Comparison of ENCODE assay signal across 28 cellular contexts in the genomic region with DNA sequence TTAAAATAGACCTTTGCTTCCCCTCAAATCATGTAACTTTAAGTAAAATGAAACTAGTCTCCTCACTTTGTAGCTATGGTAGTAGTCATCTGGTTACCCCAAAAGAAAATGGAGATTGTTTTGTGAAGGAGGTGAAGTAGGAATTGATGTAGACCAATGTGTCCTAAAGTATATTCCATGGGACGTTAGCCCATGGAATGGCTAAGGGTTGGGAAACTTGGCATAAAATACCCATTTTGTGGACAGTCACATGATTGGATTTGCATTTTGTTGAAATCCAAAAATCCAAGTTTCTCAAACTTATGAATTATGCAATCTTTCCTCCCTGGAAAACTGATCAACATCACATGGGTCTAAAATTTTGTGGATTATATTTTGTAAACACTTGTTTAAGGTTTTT.
"Had no signal": no experiment of that assay in that cellular context is flagged by ENCODE, and none has a peak within 500 bp of the region (broad histone marks: within the 10 kb centered on the region; RNA-seq: fewer than 3 reads in every experiment).

No MANE protein-coding gene starts in this region.

- H3K4me1 ChIP-seq: ascending aorta had no signal

- H3K36me3 Mint-ChIP-seq: activated CD4-positive, alpha-beta memory T cell treated with anti-CD3 and anti-CD28 coated beads for 36 hours; activated CD8-positive, alpha-beta memory T cell treated with anti-CD3 and anti-CD28 coated beads, Interleukin-2, amount 10 ng/mL, durations not matched to agents 7 days and 5 days; activated naive CD4-positive, alpha-beta T cell treated with anti-CD3 and anti-CD28 coated beads, Interleukin-2, amount 10 ng/mL, durations not matched to agents 7 days and 5 days; activated naive CD4-positive, alpha-beta T cell treated with anti-CD3 and anti-CD28 coated beads, Interleukin-2, amount 50 U/mL, for 72 hours; activated naive CD8-positive, alpha-beta T cell treated with anti-CD3 and anti-CD28 coated beads, Interleukin-2, amount 10 ng/mL, durations not matched to agents 7 days and 5 days had no signal

- H3K9me3 Mint-ChIP-seq: activated CD4-positive, alpha-beta T cell treated with anti-CD3 and anti-CD28 coated beads, Interleukin-2, amount 10 ng/mL, durations not matched to agents 24 days and 14 days; activated naive CD4-positive, alpha-beta T cell treated with anti-CD3 and anti-CD28 coated beads, Interleukin-2, amount 10 ng/mL, durations not matched to agents 7 days and 5 days; activated naive CD8-positive, alpha-beta T cell treated with anti-CD3 and anti-CD28 coated beads, Interleukin-2, amount 10 ng/mL, durations not matched to agents 7 days and 5 days had no signal

- FAIRE-seq: bronchial epithelial cell, colon, frontal cortex had no signal

- H3K9me3 ChIP-seq: ascending aorta had no signal

- H3K4me3 Mint-ChIP-seq: activated CD4-positive, alpha-beta memory T cell treated with anti-CD3 and anti-CD28 coated beads for 36 hours; activated CD4-positive, alpha-beta T cell treated with anti-CD3 and anti-CD28 coated beads for 36 hours; activated CD4-positive, alpha-beta T cell treated with anti-CD3 and anti-CD28 coated beads, Interleukin-2, amount 10 ng/mL, durations not matched to agents 24 days and 14 days; activated CD8-positive, alpha-beta memory T cell treated with anti-CD3 and anti-CD28 coated beads, Interleukin-2, amount 10 ng/mL, durations not matched to agents 7 days and 5 days; activated CD8-positive, alpha-beta T cell treated with anti-CD3 and anti-CD28 coated beads, Interleukin-2, amount 10 ng/mL, durations not matched to agents 7 days and 5 days; activated naive CD4-positive, alpha-beta T cell treated with anti-CD3 and anti-CD28 coated beads, Interleukin-2, amount 10 ng/mL, durations not matched to agents 7 days and 5 days; activated naive CD8-positive, alpha-beta T cell treated with anti-CD3 and anti-CD28 coated beads, Interleukin-2, amount 10 ng/mL, durations not matched to agents 7 days and 5 days; activated T-helper 1 cell treated with anti-CD3 and anti-CD28 coated beads, Interleukin-12 subunit alpha, Interleukin-12 subunit beta, Interleukin-2, Interleukin-4 antibody, amounts not matched to agents 30 ng/mL and 10 ng/mL and 1 ng/mL, durations not matched to agents 14 hours and 24 hours and 36 hours; endodermal cell had no signal

- H3K27me3 ChIP-seq: ascending aorta, brain microvascular endothelial cell had no signal

- H3K27me3 Mint-ChIP-seq: activated CD4-positive, alpha-beta memory T cell treated with anti-CD3 and anti-CD28 coated beads for 36 hours; activated CD4-positive, alpha-beta T cell treated with anti-CD3 and anti-CD28 coated beads, Interleukin-2, amount 10 ng/mL, durations not matched to agents 24 days and 14 days; activated CD8-positive, alpha-beta memory T cell treated with anti-CD3 and anti-CD28 coated beads, Interleukin-2, amount 10 ng/mL, durations not matched to agents 7 days and 5 days; activated naive CD4-positive, alpha-beta T cell treated with anti-CD3 and anti-CD28 coated beads, Interleukin-2, amount 10 ng/mL, durations not matched to agents 7 days and 5 days; activated naive CD8-positive, alpha-beta T cell treated with anti-CD3 and anti-CD28 coated beads, Interleukin-2, amount 10 ng/mL, durations not matched to agents 7 days and 5 days had no signal

- H3K4me3 ChIP-seq: ascending aorta, dorsolateral prefrontal cortex had no signal

- DNase-seq: activated CD4-positive, alpha-beta memory T cell treated with anti-CD3 and anti-CD28 coated beads for 36 hours; activated CD4-positive, alpha-beta T cell treated with anti-CD3 and anti-CD28 coated beads for 36 hours; activated CD4-positive, alpha-beta T cell treated with anti-CD3 and anti-CD28 coated beads, Interleukin-2, amount 10 ng/mL, durations not matched to agents 24 days and 14 days; activated CD4-positive, CD25-positive, alpha-beta regulatory T cell; activated CD4-positive, CD25-positive, alpha-beta regulatory T cell treated with anti-CD3 and anti-CD28 coated beads, Interleukin-2, amount 50 U/mL, for 72 hours; activated CD8-positive, alpha-beta memory T cell treated with anti-CD3 and anti-CD28 coated beads, Interleukin-2, amount 10 ng/mL, durations not matched to agents 7 days and 5 days; activated CD8-positive, alpha-beta memory T cell treated with anti-CD3 and anti-CD28 coated beads, Interleukin-2, amount 50 U/mL, for 4 hours; activated CD8-positive, alpha-beta T cell treated with anti-CD3 and anti-CD28 coated beads, Interleukin-2, amount 10 ng/mL, durations not matched to agents 7 days and 5 days; activated effector memory CD4-positive, alpha-beta T cell treated with anti-CD3 and anti-CD28 coated beads, Interleukin-2, amount 50 U/mL, for 16 hours; activated naive CD4-positive, alpha-beta T cell treated with anti-CD3 and anti-CD28 coated beads, Interleukin-2, amount 10 ng/mL, durations not matched to agents 7 days and 5 days; activated naive CD8-positive, alpha-beta T cell treated with anti-CD3 and anti-CD28 coated beads, Interleukin-2, amount 10 ng/mL, durations not matched to agents 7 days and 5 days; activated T-cell treated with anti-CD3 and anti-CD28 coated beads, Interleukin-2, amount 50 U/mL, for 1 hour; activated T-cell treated with anti-CD3 and anti-CD28 coated beads, Interleukin-2, amount 50 U/mL, for 48 hours; brain microvascular endothelial cell; caudate nucleus; dorsolateral prefrontal cortex; effector memory CD4-positive, alpha-beta T cell; endodermal cell; foreskin fibroblast; T-helper 2 cell had no signal

- H3K27ac Mint-ChIP-seq: activated CD4-positive, alpha-beta memory T cell treated with anti-CD3 and anti-CD28 coated beads for 36 hours; activated CD4-positive, alpha-beta T cell treated with anti-CD3 and anti-CD28 coated beads for 36 hours; activated CD4-positive, alpha-beta T cell treated with anti-CD3 and anti-CD28 coated beads, Interleukin-2, amount 10 ng/mL, durations not matched to agents 24 days and 14 days; activated CD8-positive, alpha-beta memory T cell treated with anti-CD3 and anti-CD28 coated beads, Interleukin-2, amount 10 ng/mL, durations not matched to agents 7 days and 5 days; activated CD8-positive, alpha-beta T cell treated with anti-CD3 and anti-CD28 coated beads, Interleukin-2, amount 10 ng/mL, durations not matched to agents 7 days and 5 days; activated naive CD4-positive, alpha-beta T cell treated with anti-CD3 and anti-CD28 coated beads, Interleukin-2, amount 10 ng/mL, durations not matched to agents 7 days and 5 days; activated naive CD4-positive, alpha-beta T cell treated with anti-CD3 and anti-CD28 coated beads, Interleukin-2, amount 50 U/mL, for 72 hours; activated naive CD8-positive, alpha-beta T cell treated with anti-CD3 and anti-CD28 coated beads, Interleukin-2, amount 10 ng/mL, durations not matched to agents 7 days and 5 days; activated T-helper 1 cell treated with anti-CD3 and anti-CD28 coated beads, Interleukin-12 subunit alpha, Interleukin-12 subunit beta, Interleukin-2, Interleukin-4 antibody, amounts not matched to agents 30 ng/mL and 10 ng/mL and 1 ng/mL, durations not matched to agents 14 hours and 24 hours and 36 hours; activated T-helper 2 cell treated with anti-CD3 and anti-CD28 coated beads, Interferon-gamma antibody, Interleukin-2, Interleukin-4, amounts not matched to agents 10 μg/mL and 5 μg/mL and 100 μg/mL, durations not matched to agents 14 hours and 24 hours and 36 hours; endodermal cell had no signal

- ATAC-seq: activated CD4-positive, alpha-beta T cell treated with anti-CD3 and anti-CD28 coated beads for 36 hours; activated CD8-positive, alpha-beta memory T cell treated with anti-CD3 and anti-CD28 coated beads, Interleukin-2, amount 10 ng/mL, durations not matched to agents 7 days and 5 days; activated CD8-positive, alpha-beta T cell treated with anti-CD3 and anti-CD28 coated beads, Interleukin-2, amount 10 ng/mL, durations not matched to agents 7 days and 5 days; activated naive CD4-positive, alpha-beta T cell treated with anti-CD3 and anti-CD28 coated beads, Interleukin-2, amount 50 U/mL, for 72 hours; esophagus mucosa had no signal

- H3K27ac ChIP-seq: ascending aorta, brain microvascular endothelial cell, dorsolateral prefrontal cortex had no signal

- H3K36me3 ChIP-seq: ascending aorta, brain microvascular endothelial cell had no signal

- H3K4me1 Mint-ChIP-seq: activated CD4-positive, alpha-beta T cell treated with anti-CD3 and anti-CD28 coated beads for 36 hours; activated CD4-positive, alpha-beta T cell treated with anti-CD3 and anti-CD28 coated beads, Interleukin-2, amount 10 ng/mL, durations not matched to agents 24 days and 14 days; activated CD8-positive, alpha-beta memory T cell treated with anti-CD3 and anti-CD28 coated beads, Interleukin-2, amount 10 ng/mL, durations not matched to agents 7 days and 5 days; activated naive CD4-positive, alpha-beta T cell treated with anti-CD3 and anti-CD28 coated beads, Interleukin-2, amount 10 ng/mL, durations not matched to agents 7 days and 5 days; activated naive CD8-positive, alpha-beta T cell treated with anti-CD3 and anti-CD28 coated beads, Interleukin-2, amount 10 ng/mL, durations not matched to agents 7 days and 5 days; endodermal cell had no signal
